In the genomic region with DNA sequence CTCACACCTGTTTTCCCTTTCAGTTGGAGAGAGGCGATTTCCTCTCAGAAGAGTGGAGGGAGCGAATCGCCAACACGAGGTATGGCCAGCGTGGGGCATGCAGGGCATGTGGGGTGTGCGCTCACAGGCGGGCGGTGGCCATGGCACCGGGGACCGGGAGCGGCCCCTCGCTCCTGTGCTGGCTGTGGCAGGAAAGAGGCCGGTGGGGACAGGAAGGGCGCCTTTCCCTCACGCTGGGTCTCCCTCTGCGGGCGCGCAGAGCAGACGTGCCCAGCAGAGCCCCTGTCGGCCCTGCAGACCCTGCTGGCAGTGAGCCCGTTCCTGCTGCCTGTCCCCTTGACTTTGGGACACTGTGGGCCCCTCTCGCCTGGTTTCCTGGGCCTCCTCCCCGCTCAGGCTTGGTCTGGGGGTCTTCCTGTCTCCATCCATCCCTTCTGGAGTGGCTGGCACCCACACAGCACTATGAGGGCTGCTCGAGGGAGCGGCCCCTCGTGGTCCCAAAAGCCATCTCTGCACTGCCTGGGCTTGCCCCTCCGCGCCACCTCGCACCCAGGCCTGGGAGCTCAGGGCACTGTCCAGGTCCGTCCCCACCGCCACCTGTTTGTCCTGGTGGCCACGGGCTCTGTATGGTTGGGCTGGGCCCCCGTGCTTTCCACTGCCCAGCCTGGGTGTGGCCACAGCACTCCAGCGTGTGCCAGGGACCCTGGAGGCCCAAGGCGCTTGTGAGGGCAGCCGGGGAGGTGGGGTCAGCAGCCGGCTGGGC, we compare ENCODE assay signal across 23 cellular contexts.
"Had no signal": no experiment of that assay in that cellular context is flagged by ENCODE, and none has a peak within 500 bp of the region (broad histone marks: within the 10 kb centered on the region; RNA-seq: fewer than 3 reads in every experiment).

No MANE protein-coding gene starts in this region.

- H3K27ac ChIP-seq: breast epithelium had no signal

- H3K36me3 ChIP-seq: breast epithelium had no signal

- H3K4me3 Mint-ChIP-seq: activated CD8-positive, alpha-beta T cell treated with anti-CD3 and anti-CD28 coated beads, Interleukin-2, amount 10 ng/mL, durations not matched to agents 7 days and 5 days; activated naive CD4-positive, alpha-beta T cell treated with anti-CD3 and anti-CD28 coated beads, Interleukin-2, amount 50 U/mL, for 24 hours; activated T-helper 1 cell treated with anti-CD3 and anti-CD28 coated beads, Interleukin-12 subunit alpha, Interleukin-12 subunit beta, Interleukin-2, Interleukin-4 antibody, amounts not matched to agents 30 ng/mL and 10 ng/mL and 1 ng/mL, durations not matched to agents 14 hours and 24 hours and 36 hours; central memory CD8-positive, alpha-beta T cell; T-helper 1 cell treated with Interleukin-12 subunit alpha and Interleukin-12 subunit beta and Interleukin-4 antibody, amounts not matched to agents 30 μg/mL and 1 μg/mL, for 36 hours had no signal

- H3K27ac Mint-ChIP-seq: activated CD8-positive, alpha-beta T cell treated with anti-CD3 and anti-CD28 coated beads, Interleukin-2, amount 10 ng/mL, durations not matched to agents 7 days and 5 days; activated naive CD4-positive, alpha-beta T cell treated with anti-CD3 and anti-CD28 coated beads, Interleukin-2, amount 50 U/mL, for 24 hours; activated T-helper 1 cell treated with anti-CD3 and anti-CD28 coated beads, Interleukin-12 subunit alpha, Interleukin-12 subunit beta, Interleukin-2, Interleukin-4 antibody, amounts not matched to agents 30 ng/mL and 10 ng/mL and 1 ng/mL, durations not matched to agents 14 hours and 24 hours and 36 hours; T-helper 1 cell treated with Interleukin-12 subunit alpha and Interleukin-12 subunit beta and Interleukin-4 antibody, amounts not matched to agents 30 μg/mL and 1 μg/mL, for 36 hours had no signal

- DNase-seq: activated CD4-positive, alpha-beta T cell treated with anti-CD3 and anti-CD28 coated beads for 48 hours; activated CD4-positive, alpha-beta T cell treated with anti-CD3 and anti-CD28 coated beads, Interleukin-2, amount 50 U/mL, for 4 hours; activated CD4-positive, CD25-positive, alpha-beta regulatory T cell treated with anti-CD3 and anti-CD28 coated beads, Interleukin-2, amount 50 U/mL, for 72 hours; activated CD8-positive, alpha-beta memory T cell treated with anti-CD3 and anti-CD28 coated beads, Interleukin-2, amount 50 U/mL, for 48 hours; activated CD8-positive, alpha-beta T cell treated with anti-CD3 and anti-CD28 coated beads, Interleukin-2, amount 10 ng/mL, durations not matched to agents 7 days and 5 days; activated effector memory CD4-positive, alpha-beta T cell treated with Interleukin-2 at 50 U/mL for 16 hours; activated naive CD4-positive, alpha-beta T cell; activated T-cell treated with anti-CD3 and anti-CD28 coated beads, Interleukin-2, amount 50 U/mL, for 1 hour; aorta; Kasumi-1; NCI-H1105 treated with DMSO at 0.1 percent for 48 hours; NCI-H146; NCI-H187 treated with DMSO at 0.1 percent for 48 hours; NCI-H2081 treated with DMSO at 0.1 percent for 48 hours; NCI-H446; NCI-H524; PC-3; SHP77 treated with DMSO at 0.1 percent for 48 hours had no signal

- H3K4me1 ChIP-seq: breast epithelium had no signal

- H3K27me3 Mint-ChIP-seq: activated naive CD4-positive, alpha-beta T cell treated with anti-CD3 and anti-CD28 coated beads, Interleukin-2, amount 50 U/mL, for 24 hours; central memory CD8-positive, alpha-beta T cell had no signal

- H3K9me3 Mint-ChIP-seq: activated naive CD4-positive, alpha-beta T cell treated with anti-CD3 and anti-CD28 coated beads, Interleukin-2, amount 50 U/mL, for 24 hours; activated T-helper 1 cell treated with anti-CD3 and anti-CD28 coated beads, Interleukin-12 subunit alpha, Interleukin-12 subunit beta, Interleukin-2, Interleukin-4 antibody, amounts not matched to agents 30 ng/mL and 10 ng/mL and 1 ng/mL, durations not matched to agents 14 hours and 24 hours and 36 hours; central memory CD8-positive, alpha-beta T cell; T-helper 1 cell treated with Interleukin-12 subunit alpha and Interleukin-12 subunit beta and Interleukin-4 antibody, amounts not matched to agents 30 μg/mL and 1 μg/mL, for 36 hours had no signal

- H3K9me3 ChIP-seq: breast epithelium had no signal

- H3K27me3 ChIP-seq: breast epithelium had no signal

- H3K4me3 ChIP-seq: breast epithelium had no signal

- ATAC-seq: activated CD8-positive, alpha-beta T cell treated with anti-CD3 and anti-CD28 coated beads, Interleukin-2, amount 10 ng/mL, durations not matched to agents 7 days and 5 days; PC-3 had no signal

- H3K36me3 Mint-ChIP-seq: activated naive CD4-positive, alpha-beta T cell treated with anti-CD3 and anti-CD28 coated beads, Interleukin-2, amount 50 U/mL, for 24 hours had no signal
